ENCODE assay signal across 8 cellular contexts in genomic region chr5:175059687-175060194, GRCh38.
DNase-seq lines count a peak whose midpoint lies in the region; ATAC-seq, FAIRE-seq and TF ChIP-seq lines count a peak whose summit lies in the region.

No MANE protein-coding gene starts in this region.

- peak overlapping the region; percentile 65 for H3K27ac Mint-ChIP-seq in activated naive CD4-positive, alpha-beta T cell treated with anti-CD3 and anti-CD28 coated beads, Interleukin-2, amount 50 U/mL, for 24 hours
- no peak overlapping the region for H3K27ac Mint-ChIP-seq in stimulated activated naive B cell treated with anti-CD40 and anti-IgM and Interleukin-4, amounts not matched to agents 10 μg/mL and 1 μg/mL and 100 μg/mL, for 72 hours
- H3K27ac Mint-ChIP-seq in T-helper 17 cell = no peak overlapping the region

- no peaks in the 10 kb centered on the region for H3K36me3 Mint-ChIP-seq in activated naive CD4-positive, alpha-beta T cell treated with anti-CD3 and anti-CD28 coated beads, Interleukin-2, amount 50 U/mL, for 24 hours
- H3K36me3 Mint-ChIP-seq in stimulated activated naive B cell treated with anti-CD40 and anti-IgM and Interleukin-4, amounts not matched to agents 10 μg/mL and 1 μg/mL and 100 μg/mL, for 72 hours = no peaks in the 10 kb centered on the region
- peaks cover 2% of the 10 kb centered on the region for H3K36me3 Mint-ChIP-seq in T-helper 17 cell (ENCODE audit: low read depth)

- H3K9me3 ChIP-seq in iPS-18c (ENCODE audit: control insufficient read depth, insufficient read depth, low read length) (no peaks in the 10 kb centered on the region), T-helper 17 cell (ENCODE audit: control insufficient read depth, low read length, poor library complexity, severe bottlenecking) (no peaks in the 10 kb centered on the region)

- peak; percentile 16 to 36 for ATAC-seq in stimulated activated naive B cell treated with anti-CD40 and anti-IgM and Interleukin-4, amounts not matched to agents 10 μg/mL and 1 μg/mL and 100 μg/mL, for 72 hours (replicated peaks)
- ATAC-seq in omental fat pad (ENCODE audit: low FRiP score) (no peak), T-helper 17 cell (no peak)

- H3K27me3 Mint-ChIP-seq in activated naive CD4-positive, alpha-beta T cell treated with anti-CD3 and anti-CD28 coated beads, Interleukin-2, amount 50 U/mL, for 24 hours = peaks cover 2% of the 10 kb centered on the region
- peaks cover 0 to 8% of the 10 kb centered on the region in 2 donors for H3K27me3 Mint-ChIP-seq in stimulated activated naive B cell treated with anti-CD40 and anti-IgM and Interleukin-4, amounts not matched to agents 10 μg/mL and 1 μg/mL and 100 μg/mL, for 72 hours
- H3K27me3 Mint-ChIP-seq in T-helper 17 cell = peaks cover 38% of the 10 kb centered on the region

- FAIRE-seq in HTR-8/SVneo (lab: Jason Lieb, UNC) (no peak), H54 (lab: Jason Lieb, UNC) (no peak)

- H3K9me3 Mint-ChIP-seq in activated naive CD4-positive, alpha-beta T cell treated with anti-CD3 and anti-CD28 coated beads, Interleukin-2, amount 50 U/mL, for 24 hours = no peaks in the 10 kb centered on the region
- H3K9me3 Mint-ChIP-seq in stimulated activated naive B cell treated with anti-CD40 and anti-IgM and Interleukin-4, amounts not matched to agents 10 μg/mL and 1 μg/mL and 100 μg/mL, for 72 hours = peaks cover 0 to 4% of the 10 kb centered on the region in 2 donors

- peak overlapping the region; percentile 78 for H3K4me3 Mint-ChIP-seq in activated naive CD4-positive, alpha-beta T cell treated with anti-CD3 and anti-CD28 coated beads, Interleukin-2, amount 50 U/mL, for 24 hours
- H3K4me3 Mint-ChIP-seq in stimulated activated naive B cell treated with anti-CD40 and anti-IgM and Interleukin-4, amounts not matched to agents 10 μg/mL and 1 μg/mL and 100 μg/mL, for 72 hours = peak overlapping the region; percentile 33 to 47
- no peak overlapping the region for H3K4me3 Mint-ChIP-seq in T-helper 17 cell

- TF ChIP-seq POLR2A in H54 (IDR thresholded peaks at IDR 0.05; ENCODE audit: low read depth, low read length) = no peak

- H3K4me3 ChIP-seq in AG10803 (ENCODE audit: low read length) (no peak overlapping the region), iPS-18c (ENCODE audit: insufficient read depth, low read depth, low read length) (peak overlapping the region; percentile 10; the same call in 1 of the 2 replicates)

- DNase-seq in AG10803 (ENCODE audit: low read depth) = peak; percentile 3
- DNase-seq in HTR-8/SVneo (ENCODE audit: insufficient read length, low spot score) = peak; percentile 13
- DNase-seq in stimulated activated naive B cell treated with anti-CD40 and anti-IgM and Interleukin-4, amounts not matched to agents 10 μg/mL and 1 μg/mL and 100 μg/mL, for 72 hours = no peak
- no peak for DNase-seq in omental fat pad (ENCODE audit: low spot score)
- DNase-seq in T-helper 17 cell = no peak
- DNase-seq in H54 (ENCODE audit: insufficient read length, low spot score) = no peak

- peaks cover 14% of the 10 kb centered on the region for H3K4me1 Mint-ChIP-seq in activated naive CD4-positive, alpha-beta T cell treated with anti-CD3 and anti-CD28 coated beads, Interleukin-2, amount 50 U/mL, for 24 hours
- peaks cover 0 to 7% of the 10 kb centered on the region in 2 donors for H3K4me1 Mint-ChIP-seq in stimulated activated naive B cell treated with anti-CD40 and anti-IgM and Interleukin-4, amounts not matched to agents 10 μg/mL and 1 μg/mL and 100 μg/mL, for 72 hours
- H3K4me1 Mint-ChIP-seq in T-helper 17 cell = peaks cover 4% of the 10 kb centered on the region

- TF ChIP-seq CTCF in AG10803 (conservative IDR thresholded peaks at IDR 0.05; ENCODE audit: low read length) (no peak; the same call in 1 of the 2 replicates), omental fat pad (IDR thresholded peaks at IDR 0.05) (no peak)

Comparison
In these comparisons a context has a peak if more than half of its experiments do, and no peak if none do; other contexts are left out.
1. DNase-seq: peak in AG10803 (single experiment) and HTR-8/SVneo (single experiment); none in stimulated activated naive B cell treated with anti-CD40 and anti-IgM and Interleukin-4, amounts not matched to agents 10 μg/mL and 1 μg/mL and 100 μg/mL, for 72 hours (single experiment), omental fat pad (single experiment), T-helper 17 cell (0 of 3) and H54 (single experiment).
2. ATAC-seq: peak in stimulated activated naive B cell treated with anti-CD40 and anti-IgM and Interleukin-4, amounts not matched to agents 10 μg/mL and 1 μg/mL and 100 μg/mL, for 72 hours (2 of 2); none in omental fat pad (single experiment) and T-helper 17 cell (single experiment).